ENCODE assay signal across 1 cellular context in genomic region chr11:36150986-36151385, GRCh38.
TF ChIP-seq lines count a peak whose summit lies in the region.

No MANE protein-coding gene starts in this region.

TF ChIP-seq in endothelial cell of umbilical vein, 7 proteins besides CTCF, POLR2A, EP300 and RAD21:
- TF ChIP-seq JUN (IDR thresholded peaks at IDR 0.05; ENCODE audit: borderline replicate concordance, insufficient read depth, insufficient read length, low read depth), result no peak
- TF ChIP-seq MAX (IDR thresholded peaks at IDR 0.05; ENCODE audit: insufficient read depth, insufficient read length), result no peak
